Comparison of ENCODE assay signal across 17 cellular contexts in the genomic region with DNA sequence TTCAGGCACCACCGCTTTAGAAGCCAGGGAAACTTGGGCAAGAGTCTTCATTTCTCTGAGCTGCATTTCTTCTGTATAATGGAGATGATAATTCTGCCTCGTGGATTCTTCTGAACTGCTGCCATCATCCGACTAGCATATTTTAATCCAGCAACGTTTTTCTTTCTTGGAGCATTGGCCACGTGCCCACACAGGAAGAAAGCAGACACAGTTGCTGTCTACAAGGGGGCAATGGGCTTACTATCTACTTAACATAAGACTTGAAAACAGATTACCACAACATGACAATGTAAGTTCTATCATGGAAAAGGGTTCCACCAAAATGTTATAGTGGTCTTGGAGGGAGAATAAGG.
A peak's percentile ranks its signal among the peaks of the same experiment; 100 is the strongest.
DNase-seq lines count a peak whose midpoint lies in the region; ATAC-seq and TF ChIP-seq lines count a peak whose summit lies in the region.
"Had no signal": no experiment of that assay in that cellular context is flagged by ENCODE, and none has a peak within 500 bp of the region (broad histone marks: within the 10 kb centered on the region; RNA-seq: fewer than 3 reads in every experiment).

No MANE protein-coding gene starts in this region.

- POLR2A ChIA-PET in MCF 10A (lab: Yijun Ruan, JAX): interaction anchor here (1.5 kb wide), 1 partner anchor 12 kb away, joined by 3 read pairs; no protein-coding TSS in a partner anchor
- POLR2A ChIA-PET in activated CD4-positive, alpha-beta T cell treated with anti-CD3 and anti-CD28 coated beads for 36 hours (lab: Charles Lee): no interaction called here

- DNase-seq in activated CD8-positive, alpha-beta memory T cell treated with anti-CD3 and anti-CD28 coated beads, Interleukin-2, amount 10 ng/mL, durations not matched to agents 7 days and 5 days: peak; percentile 11
- DNase-seq in activated CD8-positive, alpha-beta memory T cell treated with anti-CD3 and anti-CD28 coated beads, Interleukin-2, amount 50 U/mL, for 4 hours: no peak
- DNase-seq in caudate nucleus (lab: John Stamatoyannopoulos, UW) (peak in 1 of 61 donors; percentile 29), naive B cell (no peak), testis (peak; percentile 55), MCF 10A (ENCODE audit: unreplicated experiment) (no peak)
- no peak for DNase-seq in activated CD4-positive, alpha-beta T cell treated with anti-CD3 and anti-CD28 coated beads for 36 hours
- DNase-seq: 8988T; activated effector memory CD4-positive, alpha-beta T cell treated with anti-CD3 and anti-CD28 coated beads, Interleukin-2, amount 50 U/mL, for 16 hours; DMS153; foreskin keratinocyte; NCI-H2107; NCI-H526; PC-9; stimulated activated CD4-positive, alpha-beta T cell treated with anti-CD3 and anti-CD28 coated beads, Interleukin-2, amount 100 ng/mL, for 24 hours; T1000 had no signal

- no peaks in the 10 kb centered on the region for H3K36me3 Mint-ChIP-seq in activated CD8-positive, alpha-beta memory T cell treated with anti-CD3 and anti-CD28 coated beads, Interleukin-2, amount 10 ng/mL, durations not matched to agents 7 days and 5 days
- H3K36me3 Mint-ChIP-seq in naive B cell (peaks cover 0 to 6% of the 10 kb centered on the region in 2 donors), MCF 10A (ENCODE audit: insufficient read depth, unreplicated experiment) (no peaks in the 10 kb centered on the region)
- H3K36me3 Mint-ChIP-seq in activated CD4-positive, alpha-beta T cell treated with anti-CD3 and anti-CD28 coated beads for 36 hours (ENCODE audit: low read depth): peaks cover 7% of the 10 kb centered on the region

- TF ChIP-seq CTCF in testis (IDR thresholded peaks at IDR 0.05) (no peak), MCF 10A (IDR thresholded peaks at IDR 0.05; ENCODE audit: unreplicated experiment) (no peak)

- no peak overlapping the region for H3K27ac Mint-ChIP-seq in activated CD8-positive, alpha-beta memory T cell treated with anti-CD3 and anti-CD28 coated beads, Interleukin-2, amount 10 ng/mL, durations not matched to agents 7 days and 5 days
- peak overlapping the region in 5 of 6 donors; percentile 1 to 93 (median 44) for H3K27ac Mint-ChIP-seq in naive B cell
- no peak overlapping the region for H3K27ac Mint-ChIP-seq in MCF 10A (ENCODE audit: low read depth, unreplicated experiment)
- H3K27ac Mint-ChIP-seq in activated CD4-positive, alpha-beta T cell treated with anti-CD3 and anti-CD28 coated beads for 36 hours: no peak overlapping the region

- H3K9me3 Mint-ChIP-seq in activated CD8-positive, alpha-beta memory T cell treated with anti-CD3 and anti-CD28 coated beads, Interleukin-2, amount 10 ng/mL, durations not matched to agents 7 days and 5 days (ENCODE audit: low read depth): no peaks in the 10 kb centered on the region
- H3K9me3 Mint-ChIP-seq in naive B cell (peaks cover 0 to 3% (median 0%) of the 10 kb centered on the region in 7 donors), MCF 10A (ENCODE audit: unreplicated experiment) (no peaks in the 10 kb centered on the region)
- H3K9me3 Mint-ChIP-seq in activated CD4-positive, alpha-beta T cell treated with anti-CD3 and anti-CD28 coated beads for 36 hours (ENCODE audit: low read depth): peaks cover 3% of the 10 kb centered on the region

- no peaks in the 10 kb centered on the region for H3K9me3 ChIP-seq in testis

- no peak overlapping the region for H3K4me3 Mint-ChIP-seq in activated CD8-positive, alpha-beta memory T cell treated with anti-CD3 and anti-CD28 coated beads, Interleukin-2, amount 10 ng/mL, durations not matched to agents 7 days and 5 days
- H3K4me3 Mint-ChIP-seq in naive B cell (peak overlapping the region in 2 of 8 donors; percentile 6 to 82), MCF 10A (ENCODE audit: unreplicated experiment) (no peak overlapping the region)
- no peak overlapping the region for H3K4me3 Mint-ChIP-seq in activated CD4-positive, alpha-beta T cell treated with anti-CD3 and anti-CD28 coated beads for 36 hours

- peak overlapping the region; percentile 65 for H3K27ac ChIP-seq in caudate nucleus (ENCODE audit: low read depth, low read length)
- peak overlapping the region; percentile 6 to 57 for H3K27ac ChIP-seq in testis
- H3K27ac ChIP-seq: foreskin keratinocyte, PC-9 had no signal

- H3K4me1 ChIP-seq in testis: peaks cover 9% of the 10 kb centered on the region
- H3K4me1 ChIP-seq: foreskin keratinocyte had no signal

- H3K27me3 Mint-ChIP-seq in activated CD8-positive, alpha-beta memory T cell treated with anti-CD3 and anti-CD28 coated beads, Interleukin-2, amount 10 ng/mL, durations not matched to agents 7 days and 5 days: no peaks in the 10 kb centered on the region
- H3K27me3 Mint-ChIP-seq in naive B cell: peaks cover 0 to 3% (median 0%) of the 10 kb centered on the region in 3 donors
- peaks cover 19% of the 10 kb centered on the region for H3K27me3 Mint-ChIP-seq in MCF 10A (ENCODE audit: insufficient read depth, unreplicated experiment)
- H3K27me3 Mint-ChIP-seq in activated CD4-positive, alpha-beta T cell treated with anti-CD3 and anti-CD28 coated beads for 36 hours: no peaks in the 10 kb centered on the region

- no peak overlapping the region for H3K4me3 ChIP-seq in testis
- H3K4me3 ChIP-seq: PC-9 had no signal

- H3K4me1 Mint-ChIP-seq in activated CD8-positive, alpha-beta memory T cell treated with anti-CD3 and anti-CD28 coated beads, Interleukin-2, amount 10 ng/mL, durations not matched to agents 7 days and 5 days: no peaks in the 10 kb centered on the region
- H3K4me1 Mint-ChIP-seq in naive B cell: peaks cover 13 to 45% (median 43%) of the 10 kb centered on the region in 3 donors
- no peaks in the 10 kb centered on the region for H3K4me1 Mint-ChIP-seq in MCF 10A (ENCODE audit: insufficient read depth, unreplicated experiment)
- peaks cover 3% of the 10 kb centered on the region for H3K4me1 Mint-ChIP-seq in activated CD4-positive, alpha-beta T cell treated with anti-CD3 and anti-CD28 coated beads for 36 hours

- no TSS peak for BruUV-seq in MCF 10A (replicated peaks; lab: Mats Ljungman, UMichigan)

- WGBS in testis, 2 donors: 14 to 22% methylated on average over 5 of the region's 5 CpGs

- CTCF ChIA-PET in activated CD8-positive, alpha-beta memory T cell treated with anti-CD3 and anti-CD28 coated beads, Interleukin-2, amount 10 ng/mL, durations not matched to agents 7 days and 5 days (lab: Charles Lee): interaction anchor here (1.2 to 1.3 kb wide), 3 partner anchors 9 to 28 kb away, joined by 3 to 4 read pairs (median 3); no protein-coding TSS in a partner anchor
- CTCF ChIA-PET in MCF 10A (lab: Yijun Ruan, JAX): interaction anchor here (0.6 to 1.5 kb wide), 4 partner anchors 8 to 1266 kb away, joined by 3 to 6 read pairs (median 4); no protein-coding TSS in a partner anchor
- CTCF ChIA-PET in activated CD4-positive, alpha-beta T cell treated with anti-CD3 and anti-CD28 coated beads for 36 hours (lab: Charles Lee): interaction anchor here (0.6 to 1.9 kb wide), 4 partner anchors 8 to 559 kb away, joined by 3 to 8 read pairs (median 4); a partner anchor contains a TSS

- H3K27me3 ChIP-seq in testis: no peaks in the 10 kb centered on the region
- H3K27me3 ChIP-seq: foreskin keratinocyte had no signal

- ATAC-seq in activated CD8-positive, alpha-beta memory T cell treated with anti-CD3 and anti-CD28 coated beads, Interleukin-2, amount 10 ng/mL, durations not matched to agents 7 days and 5 days: no peak
- no peak for ATAC-seq in naive B cell (ENCODE audit: low read depth in 2 of 2)
- no peak for ATAC-seq in GM21723 (IDR thresholded peaks at IDR 0.05; ENCODE audit: unreplicated experiment)
- ATAC-seq in activated CD4-positive, alpha-beta T cell treated with anti-CD3 and anti-CD28 coated beads for 36 hours: no peak
- ATAC-seq: foreskin keratinocyte had no signal

- no peak for TF ChIP-seq POLR2A in testis (IDR thresholded peaks at IDR 0.05)

- intact Hi-C loops in testis (cut with DNase I; ENCODE audit: low total_unique reads) (no loop called here), MCF 10A (cut with micrococcal nuclease) (loop anchor here (10.0 kb wide), 1 partner anchor 175 kb away; a partner anchor contains a TSS)
- intact Hi-C loops in activated CD4-positive, alpha-beta T cell treated with anti-CD3 and anti-CD28 coated beads for 36 hours (cut with DNase I, micrococcal nuclease): loop anchor here in 1 of 2 experiments (10.0 kb wide), 1 partner anchor 255 kb away; no protein-coding TSS in a partner anchor

- H3K36me3 ChIP-seq in testis (ENCODE audit: low read depth, missing control alignments): no peaks in the 10 kb centered on the region

Comparison
In these comparisons a context has a peak if more than half of its experiments do, and no peak if none do; other contexts are left out.
1. DNase-seq: peak in activated CD8-positive, alpha-beta memory T cell treated with anti-CD3 and anti-CD28 coated beads, Interleukin-2, amount 10 ng/mL, durations not matched to agents 7 days and 5 days (single experiment) and testis (single experiment); none in activated CD8-positive, alpha-beta memory T cell treated with anti-CD3 and anti-CD28 coated beads, Interleukin-2, amount 50 U/mL, for 4 hours (single experiment), naive B cell (single experiment), MCF 10A (single experiment) and activated CD4-positive, alpha-beta T cell treated with anti-CD3 and anti-CD28 coated beads for 36 hours (single experiment).
2. H3K27ac Mint-ChIP-seq: peak in naive B cell (5 of 6); none in activated CD8-positive, alpha-beta memory T cell treated with anti-CD3 and anti-CD28 coated beads, Interleukin-2, amount 10 ng/mL, durations not matched to agents 7 days and 5 days (single experiment), MCF 10A (single experiment) and activated CD4-positive, alpha-beta T cell treated with anti-CD3 and anti-CD28 coated beads for 36 hours (single experiment).